1 cellular context compared by ENCODE assay signal in the genomic region with DNA sequence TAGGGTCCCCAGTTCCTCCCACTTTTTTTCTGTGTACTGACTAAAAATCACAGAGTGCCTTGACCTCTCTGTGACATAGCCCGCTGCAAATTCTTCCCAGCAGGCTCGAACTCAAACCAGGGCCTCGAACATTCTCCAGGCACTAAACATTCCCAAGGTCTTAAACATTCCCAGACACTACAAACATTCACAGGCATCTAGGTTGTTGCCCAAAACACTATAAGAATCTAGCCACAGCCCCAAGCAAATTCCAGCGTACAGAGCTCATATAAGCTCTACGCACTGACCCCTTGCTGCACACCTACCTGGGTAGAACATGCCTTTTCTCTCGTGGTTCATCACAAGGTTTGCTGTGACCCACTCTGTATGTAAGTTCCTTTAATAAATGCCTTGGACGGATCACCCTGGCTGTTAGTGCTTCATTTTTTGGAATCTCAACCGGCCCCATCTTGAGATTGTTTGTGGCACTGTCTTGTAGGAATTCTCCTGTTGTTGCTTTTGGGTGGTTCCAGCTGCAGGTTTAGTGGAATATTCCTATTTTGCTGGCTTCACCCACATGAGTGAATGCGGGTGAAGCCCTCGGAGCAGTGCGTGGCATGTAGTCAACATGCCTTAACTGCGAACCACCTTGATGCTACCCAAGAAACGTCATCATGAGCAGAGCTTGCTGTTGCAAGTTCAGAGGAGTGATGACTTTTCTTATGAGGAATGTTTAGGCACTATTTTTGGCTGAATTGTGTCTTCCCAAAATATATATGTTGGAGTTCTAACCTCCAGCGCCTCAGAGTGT.
TF ChIP-seq lines count a peak whose summit lies in the region.

No MANE protein-coding gene starts in this region.

TF ChIP-seq in GM23338, 12 proteins besides CTCF, POLR2A, EP300 and RAD21:
- TF ChIP-seq ZNF114 (CRISPR knock-in tag; IDR thresholded peaks at IDR 0.05) (no peak), STAT1 (IDR thresholded peaks at IDR 0.05; ENCODE audit: unreplicated experiment) (no peak), EZH2 (IDR thresholded peaks at IDR 0.05; ENCODE audit: low read depth, unreplicated experiment) (no peak), EZH2phosphoT487 (IDR thresholded peaks at IDR 0.05; ENCODE audit: unreplicated experiment) (no peak), NANOG (IDR thresholded peaks at IDR 0.05; ENCODE audit: borderline replicate concordance) (no peak)
- TF ChIP-seq, protein P1, sequence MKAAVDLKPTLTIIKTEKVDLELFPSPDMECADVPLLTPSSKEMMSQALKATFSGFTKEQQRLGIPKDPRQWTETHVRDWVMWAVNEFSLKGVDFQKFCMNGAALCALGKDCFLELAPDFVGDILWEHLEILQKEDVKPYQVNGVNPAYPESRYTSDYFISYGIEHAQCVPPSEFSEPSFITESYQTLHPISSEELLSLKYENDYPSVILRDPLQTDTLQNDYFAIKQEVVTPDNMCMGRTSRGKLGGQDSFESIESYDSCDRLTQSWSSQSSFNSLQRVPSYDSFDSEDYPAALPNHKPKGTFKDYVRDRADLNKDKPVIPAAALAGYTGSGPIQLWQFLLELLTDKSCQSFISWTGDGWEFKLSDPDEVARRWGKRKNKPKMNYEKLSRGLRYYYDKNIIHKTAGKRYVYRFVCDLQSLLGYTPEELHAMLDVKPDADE (IDR thresholded peaks at IDR 0.05), result no peak
